ENCODE assay signal across 17 cellular contexts in the genomic region with DNA sequence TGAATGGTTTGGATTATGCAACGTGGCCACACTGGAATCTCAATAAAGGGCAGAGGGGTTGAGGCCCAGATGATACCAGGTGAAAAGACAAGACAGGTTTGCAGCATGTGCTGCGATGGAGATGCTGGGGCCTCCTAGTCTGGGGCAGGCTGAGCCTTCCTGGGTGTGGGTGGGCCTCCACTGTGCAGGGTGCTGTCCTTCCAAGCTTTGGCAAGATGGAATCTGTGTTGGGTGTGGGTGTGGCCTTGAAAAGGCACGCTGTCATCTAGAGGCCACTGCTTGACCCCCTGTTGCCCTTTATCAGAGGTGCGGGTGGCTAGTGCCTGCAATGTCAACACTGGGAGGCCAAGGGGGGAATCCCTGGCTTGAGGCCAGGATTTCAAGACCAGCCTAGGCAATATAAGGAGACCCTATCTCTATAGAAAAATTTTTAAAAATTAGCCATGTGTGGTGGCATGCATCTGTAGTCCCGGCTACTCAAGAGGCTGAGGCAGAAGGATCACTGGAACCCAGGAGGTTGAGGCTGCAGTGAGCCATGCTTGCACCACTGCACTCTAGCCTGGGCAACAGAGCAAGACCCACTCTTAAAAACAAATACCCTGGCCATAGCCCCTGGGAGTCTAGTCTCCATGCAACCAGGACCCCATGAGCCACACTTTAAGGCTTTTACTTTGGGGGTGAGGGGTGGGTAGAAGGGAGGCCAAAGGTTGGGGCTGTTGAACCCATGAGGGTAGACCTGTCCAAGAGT. TPM values are rescaled to one million over a fixed set of nuclear protein-coding genes. Genes with fewer than 3 reads are reported as not detected.
DNase-seq lines count a peak whose midpoint lies in the region; ATAC-seq and TF ChIP-seq lines count a peak whose summit lies in the region.
"Had no signal": no experiment of that assay in that cellular context is flagged by ENCODE, and none has a peak within 500 bp of the region (broad histone marks: within the 10 kb centered on the region; RNA-seq: fewer than 3 reads in every experiment).

No MANE protein-coding gene starts in this region.

- no peak overlapping the region for H4K91ac ChIP-seq in neuronal stem cell (ENCODE audit: low read depth, low read length, poor library complexity)

- no peak for TF ChIP-seq RAD21 in HCT116 (IDR thresholded peaks at IDR 0.05; ENCODE audit: low read depth)

- H3K9ac ChIP-seq in HCT116 (ENCODE audit: low read length), result no peak overlapping the region
- no peak overlapping the region for H3K9ac ChIP-seq in SU-DHL-6 (ENCODE audit: low read length)
- H3K9ac ChIP-seq in neuronal stem cell (ENCODE audit: low read depth, low read length, poor library complexity), result no peak overlapping the region

- H4K8ac ChIP-seq in neuronal stem cell (ENCODE audit: low read depth, low read length), result no peak overlapping the region

- peaks cover 9 to 45% of the 10 kb centered on the region in 2 experiments; a peak in 3 of 4 replicates for H3K4me1 ChIP-seq in HCT116 (ENCODE audit: control insufficient read depth in 1 of 2, insufficient read depth in 2 of 2, low read length in 2 of 2)
- H3K4me1 ChIP-seq in neuronal stem cell (ENCODE audit: control insufficient read depth in 2 of 2, insufficient read depth in 1 of 2, low read depth in 1 of 2, low read length in 2 of 2), result peaks cover 0 to 2% of the 10 kb centered on the region in 2 donors
- H3K4me1 ChIP-seq in PC-9 (replicated peaks; ENCODE audit: insufficient read depth), result no peaks in the 10 kb centered on the region
- H3K4me1 ChIP-seq: lower lobe of right lung, transverse colon had no signal

- intact Hi-C loops in HCT116 (cut with micrococcal nuclease) (no loop called here), PC-9 (cut with micrococcal nuclease; ENCODE audit: unreplicated experiment) (no loop called here)

- TF ChIP-seq POLR2A in HCT116 (IDR thresholded peaks at IDR 0.05; ENCODE audit: borderline replicate concordance, extremely low read depth, insufficient read depth, insufficient read length), result peak; percentile 30

- H2BK12ac ChIP-seq in neuronal stem cell (ENCODE audit: low read length), result no peak overlapping the region

- H3F3A ChIP-seq in SU-DHL-6 (ENCODE audit: insufficient read depth) (peaks cover 52% of the 10 kb centered on the region), PC-9 (ENCODE audit: insufficient read depth, low read depth) (peaks cover 68% of the 10 kb centered on the region)

- POLR2A ChIA-PET in HCT116 (lab: Charles Lee) (interaction anchor here (1.0 kb wide), 1 partner anchor 11 kb away, joined by 3 read pairs; no protein-coding TSS in a partner anchor), PC-9 (lab: Charles Lee; ENCODE audit: unreplicated experiment) (no interaction called here)

- H3K79me1 ChIP-seq in neuronal stem cell (ENCODE audit: low read depth, low read length), result peaks cover 2% of the 10 kb centered on the region

- H3K36me3 ChIP-seq in HCT116 (ENCODE audit: control insufficient read depth in 1 of 2, insufficient read depth in 2 of 2, low read length in 2 of 2), result peaks cover 0 to 7% of the 10 kb centered on the region in 2 experiments; a peak in 2 of 4 replicates
- 0 out of 2 replicates have a peak, but pooled peaks cover 2% of the 10 kb centered on the region for H3K36me3 ChIP-seq in SU-DHL-6 (ENCODE audit: low read length)
- peaks cover 8 to 57% of the 10 kb centered on the region in 2 donors for H3K36me3 ChIP-seq in neuronal stem cell (replicated peaks in 1 of 2; ENCODE audit: control insufficient read depth in 2 of 2, insufficient read depth in 2 of 2, low read length in 2 of 2)
- peaks cover 7% of the 10 kb centered on the region; the same call in 1 of the 2 replicates for H3K36me3 ChIP-seq in PC-9 (ENCODE audit: low read depth)
- H3K36me3 ChIP-seq: lower lobe of right lung, transverse colon had no signal

- ATAC-seq in HCT116, result peak; percentile 47
- no peak for ATAC-seq in GM18517 (IDR thresholded peaks at IDR 0.05; ENCODE audit: unreplicated experiment)
- ATAC-seq: lower lobe of right lung; naive thymus-derived CD8-positive, alpha-beta T cell had no signal

- no peak overlapping the region for H3K4ac ChIP-seq in neuronal stem cell (ENCODE audit: low read length)

- H4K20me1 ChIP-seq in HCT116 (ENCODE audit: insufficient read depth) (no peaks in the 10 kb centered on the region; the same call in 1 of the 2 replicates), SU-DHL-6 (ENCODE audit: low read depth, low read length) (no peaks in the 10 kb centered on the region), PC-9 (ENCODE audit: insufficient read depth) (no peaks in the 10 kb centered on the region)

- no peak overlapping the region for H3K4me3 ChIP-seq in HCT116 (replicated peaks in 1 of 2; ENCODE audit: low read depth in 1 of 2, low read length in 2 of 2)
- H3K4me3 ChIP-seq in SU-DHL-6 (ENCODE audit: insufficient read depth, low read length, poor library complexity, severe bottlenecking), result no peak overlapping the region
- no peak overlapping the region for H3K4me3 ChIP-seq in neuronal stem cell (ENCODE audit: low read length in 2 of 2)
- H3K4me3 ChIP-seq in PC-9, result no peak overlapping the region
- H3K4me3 ChIP-seq: lower lobe of right lung, transverse colon had no signal

- no peak overlapping the region for H2AK5ac ChIP-seq in neuronal stem cell (ENCODE audit: low read depth, low read length)

- H2BK15ac ChIP-seq in neuronal stem cell (ENCODE audit: low read length), result no peak overlapping the region

- H3K27me3 ChIP-seq in HCT116 (ENCODE audit: insufficient read depth, low read length) (no peaks in the 10 kb centered on the region), SU-DHL-6 (ENCODE audit: low read length) (no peaks in the 10 kb centered on the region), neuronal stem cell (ENCODE audit: control insufficient read depth in 3 of 3, insufficient read depth in 3 of 3, low read depth in 1 of 3, low read length in 3 of 3) (no peaks in the 10 kb centered on the region), PC-9 (ENCODE audit: insufficient read depth, low read depth) (no peaks in the 10 kb centered on the region)
- H3K27me3 ChIP-seq: transverse colon had no signal

- H2AFZ ChIP-seq in HCT116 (ENCODE audit: low read depth, low read length, poor library complexity, severe bottlenecking), result no peak overlapping the region
- H2AFZ ChIP-seq in SU-DHL-6 (ENCODE audit: low read depth, low read length, severe bottlenecking), result no peak overlapping the region
- H2AFZ ChIP-seq in neuronal stem cell (ENCODE audit: low read length), result no peak overlapping the region
- H2AFZ ChIP-seq in PC-9, result no peak overlapping the region

- no TSS peak for BruUV-seq in HCT116 (replicated peaks; lab: Mats Ljungman, UMichigan)
- no TSS peak for BruUV-seq in PC-9 (replicated peaks; lab: Mats Ljungman, UMichigan)

- CTCF ChIA-PET in HCT116 (lab: Charles Lee), result interaction anchor here (1.5 kb wide), 1 partner anchor 11 kb away, joined by 3 read pairs; no protein-coding TSS in a partner anchor
- CTCF ChIA-PET in PC-9 (lab: Charles Lee), result interaction anchor here (0.6 to 1.0 kb wide), 2 partner anchors 10 to 556 kb away, joined by 3 read pairs; no protein-coding TSS in a partner anchor

- no peak overlapping the region for H2BK5ac ChIP-seq in neuronal stem cell (ENCODE audit: low read length)

- DNase-seq in NCI-H146 (lab: John Stamatoyannopoulos, UW) (peak; percentile 24), NCI-H146 treated with DMSO at 0.1 percent for 48 hours (lab: John Stamatoyannopoulos, UW; ENCODE audit: unreplicated experiment) (no peak), HCT116 (ENCODE audit: low read depth, low spot score) (no peak), neuronal stem cell (ENCODE audit: low spot score) (no peak), KG1 (lab: John Stamatoyannopoulos, UW) (no peak), PC-9 (no peak)
- DNase-seq: activated CD4-positive, alpha-beta memory T cell treated with anti-CD3 and anti-CD28 coated beads, Interleukin-2, amount 10 ng/mL, durations not matched to agents 7 days and 5 days; caudate nucleus; CD4-positive, alpha-beta T cell; lower lobe of right lung; naive thymus-derived CD8-positive, alpha-beta T cell; NCI-H187; NCI-H526 treated with DMSO at 0.1 percent for 48 hours; T-helper 9 cell; transverse colon had no signal

- H3K23ac ChIP-seq in neuronal stem cell (ENCODE audit: low read depth, low read length, poor library complexity), result peak overlapping the region; percentile 30

- H3K18ac ChIP-seq in neuronal stem cell (ENCODE audit: low read length), result peak overlapping the region; percentile 28

- no CpG with 5 or more reads among the region's 5 CpGs for WGBS in neuronal stem cell (ENCODE audit: extremely low coverage in 2 of 2, insufficient read length in 2 of 2, insufficient replicate concordance in 1 of 2), 2 donors

- peaks cover 18% of the 10 kb centered on the region for H3K79me2 ChIP-seq in HCT116 (ENCODE audit: insufficient read depth, low read length)
- no peaks in the 10 kb centered on the region for H3K79me2 ChIP-seq in SU-DHL-6 (ENCODE audit: insufficient read depth, low read length)
- no peaks in the 10 kb centered on the region for H3K79me2 ChIP-seq in PC-9 (ENCODE audit: low read depth)

- RAD21 ChIA-PET in HCT116 (lab: Charles Lee; ENCODE audit: low non-redundant PET in 1 of 2, low total read pairs in 2 of 2, uncharacterized antibody in 2 of 2, unreplicated experiment in 2 of 2), result no interaction called here

- H3K4me2 ChIP-seq in HCT116 (ENCODE audit: low read length) (peak overlapping the region; percentile 34), SU-DHL-6 (ENCODE audit: low read depth, low read length, poor library complexity, severe bottlenecking) (no peak overlapping the region), neuronal stem cell (ENCODE audit: insufficient read depth, low read length, poor library complexity, severe bottlenecking) (no peak overlapping the region), PC-9 (no peak overlapping the region)

- H3K14ac ChIP-seq in neuronal stem cell (ENCODE audit: low read length), result no peak overlapping the region

- no peak for TF ChIP-seq CTCF in HCT116 (IDR thresholded peaks at IDR 0.05 in 2 of 3, conservative IDR thresholded peaks at IDR 0.05 in 1 of 3; ENCODE audit: borderline replicate concordance in 1 of 3, insufficient read depth in 1 of 3, low read depth in 2 of 3, low read length in 2 of 3)
- TF ChIP-seq CTCF in SU-DHL-6 (IDR thresholded peaks at IDR 0.05; ENCODE audit: insufficient read depth, low read length, poor library complexity, severe bottlenecking), result no peak
- TF ChIP-seq CTCF in PC-9 (conservative IDR thresholded peaks at IDR 0.05), result no peak

- H3K9me3 ChIP-seq in HCT116 (ENCODE audit: control insufficient read depth in 1 of 2, insufficient read depth in 1 of 2, low read depth in 1 of 2, low read length in 2 of 2) (no peaks in the 10 kb centered on the region), SU-DHL-6 (ENCODE audit: insufficient read depth, low read length) (no peaks in the 10 kb centered on the region), neuronal stem cell (replicated peaks in 1 of 2; ENCODE audit: control insufficient read depth in 2 of 2, insufficient read depth in 1 of 2, low read depth in 1 of 2, low read length in 2 of 2) (no peaks in the 10 kb centered on the region), PC-9 (ENCODE audit: insufficient read depth, low read depth) (no peaks in the 10 kb centered on the region)
- H3K9me3 ChIP-seq: lower lobe of right lung, transverse colon had no signal

- H3K9me2 ChIP-seq in HCT116 (ENCODE audit: insufficient read depth) (no peaks in the 10 kb centered on the region), SU-DHL-6 (replicated peaks; ENCODE audit: insufficient read depth, low read length) (no peaks in the 10 kb centered on the region), PC-9 (ENCODE audit: insufficient read depth) (no peaks in the 10 kb centered on the region)

- H3K27ac ChIP-seq in HCT116 (ENCODE audit: low read depth, low read length), result peak overlapping the region; percentile 15; the same call in 1 of the 2 replicates
- H3K27ac ChIP-seq in SU-DHL-6 (ENCODE audit: low read depth, low read length), result 0 out of 2 replicates have a peak overlapping the region, but pooled peaks have one; percentile 29
- no peak overlapping the region for H3K27ac ChIP-seq in neuronal stem cell (replicated peaks; ENCODE audit: low read length)
- no peak overlapping the region for H3K27ac ChIP-seq in PC-9
- H3K27ac ChIP-seq: lower lobe of right lung, transverse colon had no signal

- no peak overlapping the region for H2BK120ac ChIP-seq in neuronal stem cell (ENCODE audit: low read depth, low read length)

RNA-seq across cellular contexts. Expression of gene RRM2, which starts 13.8 kb away (rescaled TPM):
- total RNA-seq in HCT116 (2021; ENCODE audit: unreplicated experiment), result 330 TPM
- 205 and 236 TPM in 2 replicates for polyA plus RNA-seq in HCT116 (2012)
- 66.4 TPM for polyA plus RNA-seq in neuronal stem cell (2013, experiment 1 of 2)
- 69.3 TPM for polyA plus RNA-seq in neuronal stem cell (2013, experiment 2 of 2)
- total RNA-seq in PC-9 (2021), result 90.4 and 105 TPM in 2 replicates

RNA-seq across cellular contexts. Expression of gene CYS1, which starts 56.1 kb away (rescaled TPM):
- total RNA-seq in HCT116 (2021; ENCODE audit: unreplicated experiment) (3.7 TPM), PC-9 (2021) (0.43 and 0.61 TPM in 2 replicates)
- 3.0 and 3.3 TPM in 2 replicates for polyA plus RNA-seq in HCT116 (2012)
- 0.26 TPM for polyA plus RNA-seq in neuronal stem cell (2013, experiment 1 of 2)
- 0.24 TPM for polyA plus RNA-seq in neuronal stem cell (2013, experiment 2 of 2)
- total RNA-seq: CD4-positive, alpha-beta T cell; naive thymus-derived CD8-positive, alpha-beta T cell had no signal
- polyA plus RNA-seq: naive thymus-derived CD8-positive, alpha-beta T cell had no signal

Comparison
In these comparisons a context has a peak if more than half of its experiments do, and no peak if none do; other contexts are left out.
1. H3K27ac ChIP-seq: peak in HCT116 (single experiment) and SU-DHL-6 (single experiment); none in neuronal stem cell (single experiment) and PC-9 (single experiment).